11 cellular contexts compared by ENCODE assay signal in genomic region chr15:71790081-71790480, GRCh38. TPM values are rescaled to one million over a fixed set of nuclear protein-coding genes. Genes with fewer than 3 reads are reported as not detected.
DNase-seq lines count a peak whose midpoint lies in the region; ATAC-seq and TF ChIP-seq lines count a peak whose summit lies in the region.
"Had no signal": no experiment of that assay in that cellular context is flagged by ENCODE, and none has a peak within 500 bp of the region (broad histone marks: within the 10 kb centered on the region; RNA-seq: fewer than 3 reads in every experiment).

No MANE protein-coding gene starts in this region.

- in situ Hi-C loops in astrocyte of the spinal cord (cut with HindIII; ENCODE audit: low sequenced_read_pairs), result no loop called here

- H3K4me3 ChIP-seq in astrocyte of the spinal cord (ENCODE audit: low read depth, low read length) (no peak overlapping the region), upper lobe of right lung (no peak overlapping the region)
- H3K4me3 ChIP-seq: cardiac muscle cell, esophagus muscularis mucosa, lung had no signal

- ATAC-seq in upper lobe of right lung, result peak; percentile 28
- ATAC-seq in GM19467 (IDR thresholded peaks at IDR 0.05; ENCODE audit: unreplicated experiment), result no peak

- intact Hi-C loops in upper lobe of right lung (cut with DNase I), result no loop called here

- DNase-seq in LHCN-M2 (ENCODE audit: low read depth) (peak; percentile 50), astrocyte of the spinal cord (ENCODE audit: low read depth, low spot score) (peak; percentile 55), kidney tubule cell (ENCODE audit: low spot score) (peak; percentile 82), upper lobe of right lung (peak; percentile 45), cerebellar nuclear complex (lab: John Stamatoyannopoulos, UW) (no peak)
- no peak for DNase-seq in activated CD4-positive, alpha-beta T cell treated with anti-CD3 and anti-CD28 coated beads for 48 hours
- DNase-seq: CD4-positive, CD25-positive, alpha-beta regulatory T cell had no signal

- no peak overlapping the region for H3K27ac ChIP-seq in upper lobe of right lung
- H3K27ac ChIP-seq: cardiac muscle cell, esophagus muscularis mucosa had no signal

- no peaks in the 10 kb centered on the region for H3K4me1 ChIP-seq in upper lobe of right lung
- H3K4me1 ChIP-seq: esophagus muscularis mucosa had no signal

- TF ChIP-seq CTCF in astrocyte of the spinal cord (IDR thresholded peaks at IDR 0.05; ENCODE audit: low read depth, low read length), result no peak
- no peak for TF ChIP-seq CTCF in upper lobe of right lung (IDR thresholded peaks at IDR 0.05)

- H3K9me3 ChIP-seq in upper lobe of right lung, result no peaks in the 10 kb centered on the region
- H3K9me3 ChIP-seq: esophagus muscularis mucosa had no signal

- no peaks in the 10 kb centered on the region for H3K27me3 ChIP-seq in upper lobe of right lung
- H3K27me3 ChIP-seq: cardiac muscle cell had no signal

- H3K36me3 ChIP-seq in upper lobe of right lung, result no peaks in the 10 kb centered on the region
- H3K36me3 ChIP-seq: cardiac muscle cell, esophagus muscularis mucosa had no signal

RNA-seq across cellular contexts. Expression of gene NR2E3, which starts 20.3 kb away (rescaled TPM):
- total RNA-seq in LHCN-M2 (2014; rRNA removed) (0.06 TPM in 1 of 2 replicates, not detected in the other), upper lobe of right lung (0.26 TPM)
- polyA plus RNA-seq in LHCN-M2 (2012), result not detected
- total RNA-seq: CD4-positive, CD25-positive, alpha-beta regulatory T cell; esophagus muscularis mucosa had no signal
- polyA plus RNA-seq: cardiac muscle cell had no signal

Comparison
In these comparisons a context has a peak if more than half of its experiments do, and no peak if none do; other contexts are left out.
1. DNase-seq: peak in LHCN-M2 (single experiment), astrocyte of the spinal cord (single experiment), kidney tubule cell (single experiment) and upper lobe of right lung (single experiment); none in cerebellar nuclear complex (0 of 2) and activated CD4-positive, alpha-beta T cell treated with anti-CD3 and anti-CD28 coated beads for 48 hours (single experiment).